ENCODE assay signal across 2 cellular contexts in the genomic region with DNA sequence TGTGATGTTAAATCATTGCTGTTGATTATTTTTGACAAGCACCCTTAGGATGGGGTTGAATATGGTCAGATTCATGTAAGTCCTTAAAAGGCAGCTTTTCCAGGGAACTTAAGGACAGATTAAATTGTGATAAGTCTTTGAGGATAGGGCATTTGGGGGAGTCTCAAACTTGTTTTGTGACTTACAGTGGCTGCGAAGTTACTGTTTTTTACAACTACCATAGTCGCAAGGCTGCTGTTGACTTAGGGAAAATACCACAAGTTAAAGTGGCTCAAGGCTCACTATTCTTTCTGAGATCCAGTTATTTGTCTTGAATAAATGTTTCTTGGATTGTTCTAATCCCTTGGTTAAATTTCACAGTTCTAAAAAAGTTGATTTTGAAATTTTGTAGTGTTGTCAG.
TF ChIP-seq lines count a peak whose summit lies in the region.

No MANE protein-coding gene starts in this region.

TF ChIP-seq in HepG2, 621 proteins besides CTCF, POLR2A, EP300 and RAD21:
- TF ChIP-seq ZNF839 (CRISPR knock-in tag; IDR thresholded peaks at IDR 0.05; ENCODE audit: borderline replicate concordance) (no peak), RFX5 (IDR thresholded peaks at IDR 0.05; ENCODE audit: low read depth, low read length) (no peak), KLF15 (CRISPR knock-in tag; IDR thresholded peaks at IDR 0.05; ENCODE audit: borderline replicate concordance) (no peak), ZFYVE20 (CRISPR knock-in tag; IDR thresholded peaks at IDR 0.05; ENCODE audit: borderline replicate concordance, low read depth) (no peak), CENPT (CRISPR knock-in tag; IDR thresholded peaks at IDR 0.05; ENCODE audit: low read depth) (no peak), ZNF354B (CRISPR knock-in tag; IDR thresholded peaks at IDR 0.05) (no peak), ZNF788 (CRISPR knock-in tag; IDR thresholded peaks at IDR 0.05; ENCODE audit: borderline replicate concordance) (no peak), ZSCAN22 (CRISPR knock-in tag; IDR thresholded peaks at IDR 0.05) (no peak), CAMTA2 (CRISPR knock-in tag; IDR thresholded peaks at IDR 0.05; ENCODE audit: borderline replicate concordance) (no peak), ZNF263 (CRISPR knock-in tag; IDR thresholded peaks at IDR 0.05) (no peak), SRSF9 (IDR thresholded peaks at IDR 0.05; ENCODE audit: borderline replicate concordance, insufficient read depth, low read depth, low read length, poor library complexity, severe bottlenecking) (no peak)
TF ChIP-seq in HepG2: peak in this region for 0.

TF ChIP-seq in K562, 482 proteins besides CTCF, POLR2A, EP300 and RAD21:
- TF ChIP-seq FOXA3 (CRISPR knock-in tag; conservative IDR thresholded peaks at IDR 0.05 in 1 of 2, IDR thresholded peaks at IDR 0.05 in 1 of 2) (peak in 1 of 2 experiments; percentile 66; a peak in 1 of 4 replicates), ERF (CRISPR knock-in tag; IDR thresholded peaks at IDR 0.05) (no peak)
TF ChIP-seq in K562: peak in this region for 1.
